19 cellular contexts compared by ENCODE assay signal in genomic region chr1:31667065-31667785, GRCh38. TPM values are rescaled to one million over a fixed set of nuclear protein-coding genes. Genes with fewer than 3 reads are reported as not detected.
DNase-seq lines count a peak whose midpoint lies in the region; ATAC-seq, FAIRE-seq and TF ChIP-seq lines count a peak whose summit lies in the region.
"Had no signal": no experiment of that assay in that cellular context is flagged by ENCODE, and none has a peak within 500 bp of the region (broad histone marks: within the 10 kb centered on the region; RNA-seq: fewer than 3 reads in every experiment).

No MANE protein-coding gene starts in this region.

- FAIRE-seq in A549 (lab: Jason Lieb, UNC), result no peak

- H3K4me3 ChIP-seq in A549, result no peak overlapping the region
- no peak overlapping the region for H3K4me3 ChIP-seq in Peyer's patch
- H3K4me3 ChIP-seq in esophagus muscularis mucosa, result no peak overlapping the region
- H3K4me3 ChIP-seq in sigmoid colon, result no peak overlapping the region
- H3K4me3 ChIP-seq in smooth muscle cell, result no peak overlapping the region
- H3K4me3 ChIP-seq in lower lobe of right lung, result no peak overlapping the region

- CTCF ChIA-PET in A549 (lab: Yijun Ruan, JAX), result interaction anchor here (1.8 to 11.2 kb wide), 6 partner anchors 16 to 123 kb away, joined by 9 to 183 read pairs (median 87); partner anchors contain the start of gene COL16A1

- no peaks in the 10 kb centered on the region for H3K79me2 ChIP-seq in smooth muscle cell (ENCODE audit: low read depth)
- H3K79me2 ChIP-seq: parathyroid adenoma had no signal

- peak overlapping the region; percentile 69 for H3K4me2 ChIP-seq in A549
- H3K4me2 ChIP-seq in smooth muscle cell, result no peak overlapping the region

- TF ChIP-seq CTCF in A549 (IDR thresholded peaks at IDR 0.05) (no peak), Peyer's patch (IDR thresholded peaks at IDR 0.05) (no peak), esophagus muscularis mucosa (IDR thresholded peaks at IDR 0.05) (no peak), sigmoid colon (IDR thresholded peaks at IDR 0.05) (no peak), smooth muscle cell (IDR thresholded peaks at IDR 0.05; ENCODE audit: borderline replicate concordance, insufficient read depth, poor library complexity, severe bottlenecking) (no peak), lower lobe of right lung (IDR thresholded peaks at IDR 0.05) (no peak)

- no peaks in the 10 kb centered on the region for H3F3A ChIP-seq in smooth muscle cell (ENCODE audit: low read depth)

- TF ChIP-seq POLR2A in A549 (IDR thresholded peaks at IDR 0.05; ENCODE audit: low read length) (no peak), Peyer's patch (IDR thresholded peaks at IDR 0.05) (no peak), esophagus muscularis mucosa (IDR thresholded peaks at IDR 0.05; ENCODE audit: low read depth) (no peak), sigmoid colon (IDR thresholded peaks at IDR 0.05) (no peak)

- H3K27me3 ChIP-seq in Peyer's patch (no peaks in the 10 kb centered on the region), esophagus muscularis mucosa (no peaks in the 10 kb centered on the region), sigmoid colon (no peaks in the 10 kb centered on the region), smooth muscle cell (ENCODE audit: low read depth) (no peaks in the 10 kb centered on the region), lower lobe of right lung (ENCODE audit: low read depth) (no peaks in the 10 kb centered on the region)

- TF ChIP-seq RAD21 in A549 (conservative IDR thresholded peaks at IDR 0.05 in 1 of 2, IDR thresholded peaks at IDR 0.05 in 1 of 2), result no peak

- intact Hi-C loops in esophagus muscularis mucosa (cut with DNase I), result loop anchor here (10.0 kb wide), 1 partner anchor 298 kb away; no protein-coding TSS in a partner anchor
- intact Hi-C loops in sigmoid colon (cut with DNase I), result loop anchor here (10.0 kb wide), 1 partner anchor 298 kb away; no protein-coding TSS in a partner anchor
- intact Hi-C loops in lower lobe of right lung (cut with DNase I), result no loop called here

- H3K9me3 Mint-ChIP-seq in effector memory CD8-positive, alpha-beta T cell, result no peaks in the 10 kb centered on the region
- H3K9me3 Mint-ChIP-seq: activated T-helper 1 cell treated with anti-CD3 and anti-CD28 coated beads, Interleukin-12 subunit alpha, Interleukin-12 subunit beta, Interleukin-2, Interleukin-4 antibody, amounts not matched to agents 30 ng/mL and 10 ng/mL and 1 ng/mL, durations not matched to agents 14 hours and 24 hours and 36 hours; CD4-positive, CD25-positive, alpha-beta regulatory T cell had no signal

- peak overlapping the region in 1 of 2 donors; percentile 49 for H3K27ac Mint-ChIP-seq in effector memory CD8-positive, alpha-beta T cell
- H3K27ac Mint-ChIP-seq: activated T-helper 1 cell treated with anti-CD3 and anti-CD28 coated beads, Interleukin-12 subunit alpha, Interleukin-12 subunit beta, Interleukin-2, Interleukin-4 antibody, amounts not matched to agents 30 ng/mL and 10 ng/mL and 1 ng/mL, durations not matched to agents 14 hours and 24 hours and 36 hours; T-helper 17 cell had no signal

- H3K4me1 ChIP-seq in A549 (peaks cover 48% of the 10 kb centered on the region), Peyer's patch (peaks cover 0 to 52% (median 2%) of the 10 kb centered on the region in 4 donors), esophagus muscularis mucosa (peaks cover 41 to 82% (median 71%) of the 10 kb centered on the region in 4 donors), sigmoid colon (peaks cover 0 to 68% (median 55%) of the 10 kb centered on the region in 4 donors), smooth muscle cell (ENCODE audit: low read depth) (no peaks in the 10 kb centered on the region), lower lobe of right lung (peaks cover 27% of the 10 kb centered on the region)

- H3K4me1 Mint-ChIP-seq in effector memory CD8-positive, alpha-beta T cell (ENCODE audit: low read depth in 2 of 2), result peaks cover 9 to 12% of the 10 kb centered on the region in 2 donors

- H3K36me3 ChIP-seq in Peyer's patch (no peaks in the 10 kb centered on the region), esophagus muscularis mucosa (peaks cover 0 to 14% (median 2%) of the 10 kb centered on the region in 4 donors), sigmoid colon (peaks cover 0 to 20% (median 4%) of the 10 kb centered on the region in 4 donors), smooth muscle cell (ENCODE audit: low read depth) (no peaks in the 10 kb centered on the region), lower lobe of right lung (no peaks in the 10 kb centered on the region)

- H3K9me3 ChIP-seq in A549 (no peaks in the 10 kb centered on the region), Peyer's patch (no peaks in the 10 kb centered on the region), esophagus muscularis mucosa (no peaks in the 10 kb centered on the region), sigmoid colon (no peaks in the 10 kb centered on the region), smooth muscle cell (replicated peaks; ENCODE audit: low read depth) (no peaks in the 10 kb centered on the region), lower lobe of right lung (no peaks in the 10 kb centered on the region)

- no peak overlapping the region for H3K4me3 Mint-ChIP-seq in effector memory CD8-positive, alpha-beta T cell
- H3K4me3 Mint-ChIP-seq: activated T-helper 1 cell treated with anti-CD3 and anti-CD28 coated beads, Interleukin-12 subunit alpha, Interleukin-12 subunit beta, Interleukin-2, Interleukin-4 antibody, amounts not matched to agents 30 ng/mL and 10 ng/mL and 1 ng/mL, durations not matched to agents 14 hours and 24 hours and 36 hours; CD4-positive, CD25-positive, alpha-beta regulatory T cell; T-helper 17 cell had no signal

- no peak for ATAC-seq in A549
- no peak for ATAC-seq in effector memory CD8-positive, alpha-beta T cell (replicated peaks)
- no peak for ATAC-seq in lower lobe of right lung
- ATAC-seq: T-helper 17 cell had no signal

- peaks cover 3% of the 10 kb centered on the region for H3K36me3 Mint-ChIP-seq in effector memory CD8-positive, alpha-beta T cell (ENCODE audit: insufficient read depth)
- H3K36me3 Mint-ChIP-seq: CD4-positive, CD25-positive, alpha-beta regulatory T cell had no signal

- WGBS in A549 (ENCODE audit: missing lambda C conversion rate), result 77% methylated on average over 12 of the region's 19 CpGs
- 75% methylated on average over 8 of the region's 19 CpGs for WGBS in esophagus muscularis mucosa
- WGBS in sigmoid colon, 2 donors, result 80 to 88% methylated on average over 19 of the region's 19 CpGs
- WGBS in smooth muscle cell (ENCODE audit: low lambda C conversion rate), result 93% methylated on average over 18 of the region's 19 CpGs

- POLR2A ChIA-PET in A549 (lab: Yijun Ruan, JAX), result interaction anchor here (0.7 to 4.4 kb wide), 6 partner anchors 34 to 122 kb away, joined by 3 to 25 read pairs (median 4); no protein-coding TSS in a partner anchor

- H3K27ac ChIP-seq in A549 (peak overlapping the region; percentile 83 to 91), Peyer's patch (peak overlapping the region in 3 of 4 donors; percentile 23 to 85 (median 62)), esophagus muscularis mucosa (replicated peaks in 1 of 4) (peak overlapping the region in 3 of 4 donors; percentile 26 to 69 (median 50)), sigmoid colon (peak overlapping the region; percentile 14 to 70 (median 60)), smooth muscle cell (ENCODE audit: low read depth) (no peak overlapping the region), lower lobe of right lung (no peak overlapping the region)
- H3K27ac ChIP-seq: parathyroid adenoma had no signal

- DNase-seq in A549 (ENCODE audit: low read depth in 1 of 2, low spot score in 1 of 2) (no peak), Peyer's patch (peak in 1 of 3 donors; percentile 48), esophagus muscularis mucosa (ENCODE audit: extremely low spot score) (no peak), sigmoid colon (no peak), smooth muscle cell (lab: John Stamatoyannopoulos, UW; ENCODE audit: unreplicated experiment) (no peak), NCI-H1436 (lab: John Stamatoyannopoulos, UW) (no peak), lower lobe of right lung (no peak)
- DNase-seq in effector memory CD8-positive, alpha-beta T cell, result no peak
- DNase-seq: CD4-positive, CD25-positive, alpha-beta regulatory T cell; DMS79 treated with DMSO at 0.1 percent for 48 hours; effector CD4-positive, alpha-beta T cell; SIG-M5; stimulated activated CD4-positive, alpha-beta T cell treated with anti-CD3 and anti-CD28 coated beads, Interleukin-4, amount 100 ng/mL, for 4 hours; stimulated activated CD8-positive, alpha-beta memory T cell treated with anti-CD3 and anti-CD28 coated beads, Interleukin-4, amount 100 ng/mL, for 48 hours; T-helper 17 cell had no signal

- H2AFZ ChIP-seq in smooth muscle cell (ENCODE audit: low read depth), result no peak overlapping the region
- H2AFZ ChIP-seq: parathyroid adenoma had no signal

- no peak for TF ChIP-seq EP300 in A549 (IDR thresholded peaks at IDR 0.05)
- TF ChIP-seq EP300 in esophagus muscularis mucosa (IDR thresholded peaks at IDR 0.05), result no peak
- TF ChIP-seq EP300 in sigmoid colon (IDR thresholded peaks at IDR 0.05), result no peak

- peaks cover 34 to 54% of the 10 kb centered on the region in 2 donors for H3K27me3 Mint-ChIP-seq in effector memory CD8-positive, alpha-beta T cell

- H3K9ac ChIP-seq in smooth muscle cell (ENCODE audit: low read depth), result no peak overlapping the region
- H3K9ac ChIP-seq: parathyroid adenoma had no signal

- H4K20me1 ChIP-seq in smooth muscle cell (ENCODE audit: low read depth), result no peaks in the 10 kb centered on the region

RNA-seq across cellular contexts. Expression of gene PEF1, which starts 22.5 kb away (rescaled TPM):
- polyA plus RNA-seq in A549 (2011; rRNA removed) (47.6 and 62.9 TPM in 2 replicates), A549 (2017; fragmentation: RNase III; extraction: RNeasy Plus Mini Kit Qiagen cat#74134 plus additional on column Dnase treatment) (37.3 to 38.5 TPM (median 38.3 TPM) in 3 replicates), sigmoid colon (10 to 100 TPM; 56.5 to 74.2 (median 66.4) TPM), smooth muscle cell (77.1 and 85.8 TPM in 2 replicates)
- polyA plus RNA-seq in A549 (2012; cell fraction: cytosol; rRNA removed), result 50.9 and 68.0 TPM in 2 replicates
- 62.3 and 63.1 TPM in 2 replicates for polyA plus RNA-seq in A549 (2012; cell fraction: nucleus; rRNA removed)
- polyA minus RNA-seq in A549 (2011; rRNA and poly(A)+ RNA removed), result 78.5 and 82.1 TPM in 2 replicates
- total RNA-seq in Peyer's patch (100 to 1,000 TPM in 1 of 4 donors, 10 to 100 TPM in 3; 49.5 to 116 (median 59.8) TPM), esophagus muscularis mucosa (100 to 1,000 TPM in 1 of 4 donors, 10 to 100 TPM in 3; 61.5 to 101 (median 92.9) TPM), sigmoid colon (10 to 100 TPM; 52.9 to 87.4 (median 65.7) TPM), smooth muscle cell (61.4 and 89.3 TPM in 2 replicates), lower lobe of right lung (61.6 TPM)

RNA-seq across cellular contexts. Expression of gene COL16A1, which starts 36.6 kb away (rescaled TPM):
- 1.4 and 1.5 TPM in 2 replicates for polyA plus RNA-seq in A549 (2011; rRNA removed)
- 2.4 and 3.5 TPM in 2 replicates for polyA plus RNA-seq in A549 (2012; cell fraction: cytosol; rRNA removed)
- polyA plus RNA-seq in A549 (2012; cell fraction: nucleus; rRNA removed), result 15.3 and 19.1 TPM in 2 replicates
- 8.1 to 11.1 TPM (median 10.4 TPM) in 3 replicates for polyA plus RNA-seq in A549 (2017; fragmentation: RNase III; extraction: RNeasy Plus Mini Kit Qiagen cat#74134 plus additional on column Dnase treatment)
- 0.95 and 1.4 TPM in 2 replicates for polyA minus RNA-seq in A549 (2011; rRNA and poly(A)+ RNA removed)
- total RNA-seq in Peyer's patch, result 100 to 1,000 TPM in 1 of 4 donors, 10 to 100 TPM in 3; 18.2 to 201 (median 58.3) TPM
- 10 to 100 TPM; 35.1 to 62.7 (median 47.6) TPM for total RNA-seq in esophagus muscularis mucosa
- 100 to 1,000 TPM in 2 of 4 donors, 10 to 100 TPM in 2; 43.1 to 271 (median 98.8) TPM for total RNA-seq in sigmoid colon
- 10 to 100 TPM in 1 of 3 donors, 1 to 10 TPM in 2; 4.6 to 23.4 (median 4.8) TPM for polyA plus RNA-seq in sigmoid colon
- total RNA-seq in smooth muscle cell, result 67.3 and 105 TPM in 2 replicates
- 126 and 152 TPM in 2 replicates for polyA plus RNA-seq in smooth muscle cell
- total RNA-seq in lower lobe of right lung, result 11.8 TPM
- total RNA-seq: activated T-helper 1 cell treated with anti-CD3 and anti-CD28 coated beads, Interleukin-12 subunit alpha, Interleukin-12 subunit beta, Interleukin-2, Interleukin-4 antibody, amounts not matched to agents 30 ng/mL and 10 ng/mL and 1 ng/mL, durations not matched to agents 14 hours and 24 hours and 36 hours; CD4-positive, CD25-positive, alpha-beta regulatory T cell; T-helper 17 cell had no signal
- polyA plus RNA-seq: CD4-positive, CD25-positive, alpha-beta regulatory T cell had no signal

RNA-seq across cellular contexts. Expression of gene HCRTR1, which starts 49.7 kb away (rescaled TPM):
- polyA plus RNA-seq in A549 (2011; rRNA removed) (not detected in 2 replicates), A549 (2017; fragmentation: RNase III; extraction: RNeasy Plus Mini Kit Qiagen cat#74134 plus additional on column Dnase treatment) (not detected in 3 replicates), sigmoid colon (under 1 TPM in 1 of 3 donors, not detected in 2; 0.03 TPM), smooth muscle cell (0.19 TPM in 1 of 2 replicates, not detected in the other)
- not detected in 2 replicates for polyA plus RNA-seq in A549 (2012; cell fraction: cytosol; rRNA removed)
- polyA plus RNA-seq in A549 (2012; cell fraction: nucleus; rRNA removed), result 0.04 and 0.07 TPM in 2 replicates
- not detected in 2 replicates for polyA minus RNA-seq in A549 (2011; rRNA and poly(A)+ RNA removed)
- total RNA-seq in Peyer's patch (not detected), esophagus muscularis mucosa (1 to 10 TPM in 2 of 4 donors, under 1 TPM in 1, not detected in 1; 0.45 to 1.8 (median 1.7) TPM), sigmoid colon (not detected), smooth muscle cell (2.0 TPM in 1 of 2 replicates, not detected in the other), lower lobe of right lung (not detected)
- total RNA-seq: A673; activated T-helper 1 cell treated with anti-CD3 and anti-CD28 coated beads, Interleukin-12 subunit alpha, Interleukin-12 subunit beta, Interleukin-2, Interleukin-4 antibody, amounts not matched to agents 30 ng/mL and 10 ng/mL and 1 ng/mL, durations not matched to agents 14 hours and 24 hours and 36 hours; CD4-positive, CD25-positive, alpha-beta regulatory T cell; M059J; T-helper 17 cell had no signal
- polyA plus RNA-seq: CD4-positive, CD25-positive, alpha-beta regulatory T cell had no signal

Comparison
In these comparisons a context has a peak if more than half of its experiments do, and no peak if none do; other contexts are left out.
1. H3K27ac ChIP-seq: peak in A549 (2 of 2), Peyer's patch (3 of 4), esophagus muscularis mucosa (3 of 4) and sigmoid colon (4 of 4); none in smooth muscle cell (single experiment) and lower lobe of right lung (single experiment).